In genomic region chr12:39077226-39077625, GRCh38 we compare ENCODE assay signal across 32 cellular contexts.
"Had no signal": no experiment of that assay in that cellular context is flagged by ENCODE, and none has a peak within 500 bp of the region (broad histone marks: within the 10 kb centered on the region; RNA-seq: fewer than 3 reads in every experiment).

No MANE protein-coding gene starts in this region.

- H3K4me3 Mint-ChIP-seq: activated CD4-positive, alpha-beta memory T cell treated with anti-CD3 and anti-CD28 coated beads for 36 hours; activated CD4-positive, alpha-beta T cell treated with anti-CD3 and anti-CD28 coated beads for 36 hours; activated CD4-positive, alpha-beta T cell treated with anti-CD3 and anti-CD28 coated beads, Interleukin-2, amount 10 ng/mL, durations not matched to agents 24 days and 14 days; activated CD8-positive, alpha-beta memory T cell treated with anti-CD3 and anti-CD28 coated beads, Interleukin-2, amount 10 ng/mL, durations not matched to agents 7 days and 5 days; activated CD8-positive, alpha-beta T cell treated with anti-CD3 and anti-CD28 coated beads, Interleukin-2, amount 10 ng/mL, durations not matched to agents 7 days and 5 days; activated naive CD4-positive, alpha-beta T cell treated with anti-CD3 and anti-CD28 coated beads, Interleukin-2, amount 50 U/mL, for 24 hours; activated naive CD8-positive, alpha-beta T cell treated with anti-CD3 and anti-CD28 coated beads for 36 hours; activated naive CD8-positive, alpha-beta T cell treated with anti-CD3 and anti-CD28 coated beads, Interleukin-2, amount 50 U/mL, for 24 hours; activated T-helper 17 cell treated with anti-CD3 and anti-CD28 coated beads, Interleukin-2, amount 50 U/mL, for 72 hours; brain had no signal

- H3K36me3 Mint-ChIP-seq: activated CD4-positive, alpha-beta memory T cell treated with anti-CD3 and anti-CD28 coated beads for 36 hours; activated CD8-positive, alpha-beta memory T cell treated with anti-CD3 and anti-CD28 coated beads, Interleukin-2, amount 10 ng/mL, durations not matched to agents 7 days and 5 days; activated naive CD4-positive, alpha-beta T cell treated with anti-CD3 and anti-CD28 coated beads, Interleukin-2, amount 50 U/mL, for 24 hours; activated naive CD8-positive, alpha-beta T cell treated with anti-CD3 and anti-CD28 coated beads for 36 hours; brain had no signal

- H3K27me3 ChIP-seq: adrenal gland, breast epithelium, cardiac muscle cell, colonic mucosa, esophagus squamous epithelium, gastroesophageal sphincter had no signal

- H3K36me3 ChIP-seq: adrenal gland, breast epithelium, cardiac muscle cell, colonic mucosa, esophagus squamous epithelium, gastroesophageal sphincter, heart right ventricle had no signal

- H3K27me3 Mint-ChIP-seq: activated CD4-positive, alpha-beta memory T cell treated with anti-CD3 and anti-CD28 coated beads for 36 hours; activated CD4-positive, alpha-beta T cell treated with anti-CD3 and anti-CD28 coated beads for 36 hours; activated CD8-positive, alpha-beta memory T cell treated with anti-CD3 and anti-CD28 coated beads, Interleukin-2, amount 10 ng/mL, durations not matched to agents 7 days and 5 days; activated naive CD4-positive, alpha-beta T cell treated with anti-CD3 and anti-CD28 coated beads, Interleukin-2, amount 50 U/mL, for 24 hours; activated naive CD8-positive, alpha-beta T cell treated with anti-CD3 and anti-CD28 coated beads for 36 hours; activated naive CD8-positive, alpha-beta T cell treated with anti-CD3 and anti-CD28 coated beads, Interleukin-2, amount 50 U/mL, for 24 hours; activated T-helper 17 cell treated with anti-CD3 and anti-CD28 coated beads, Interleukin-2, amount 50 U/mL, for 72 hours; brain had no signal

- ATAC-seq: activated CD4-positive, alpha-beta T cell treated with anti-CD3 and anti-CD28 coated beads for 36 hours; activated CD8-positive, alpha-beta memory T cell treated with anti-CD3 and anti-CD28 coated beads, Interleukin-2, amount 10 ng/mL, durations not matched to agents 7 days and 5 days; activated CD8-positive, alpha-beta T cell treated with anti-CD3 and anti-CD28 coated beads, Interleukin-2, amount 10 ng/mL, durations not matched to agents 7 days and 5 days; activated naive CD8-positive, alpha-beta T cell treated with anti-CD3 and anti-CD28 coated beads, Interleukin-2, amount 50 U/mL, for 24 hours; activated T-helper 17 cell treated with anti-CD3 and anti-CD28 coated beads, Interleukin-2, amount 50 U/mL, for 72 hours; gastroesophageal sphincter; heart right ventricle had no signal

- H3K9me3 ChIP-seq: adrenal gland, breast epithelium, colonic mucosa, esophagus squamous epithelium, gastroesophageal sphincter, heart right ventricle had no signal

- H3K4me1 Mint-ChIP-seq: activated CD4-positive, alpha-beta T cell treated with anti-CD3 and anti-CD28 coated beads for 36 hours; activated CD4-positive, alpha-beta T cell treated with anti-CD3 and anti-CD28 coated beads, Interleukin-2, amount 10 ng/mL, durations not matched to agents 24 days and 14 days; activated CD8-positive, alpha-beta memory T cell treated with anti-CD3 and anti-CD28 coated beads, Interleukin-2, amount 10 ng/mL, durations not matched to agents 7 days and 5 days; activated naive CD4-positive, alpha-beta T cell treated with anti-CD3 and anti-CD28 coated beads, Interleukin-2, amount 50 U/mL, for 24 hours; activated naive CD8-positive, alpha-beta T cell treated with anti-CD3 and anti-CD28 coated beads for 36 hours; activated naive CD8-positive, alpha-beta T cell treated with anti-CD3 and anti-CD28 coated beads, Interleukin-2, amount 50 U/mL, for 24 hours; activated T-helper 17 cell treated with anti-CD3 and anti-CD28 coated beads, Interleukin-2, amount 50 U/mL, for 72 hours had no signal

- DNase-seq: activated CD4-positive, alpha-beta memory T cell treated with anti-CD3 and anti-CD28 coated beads for 36 hours; activated CD4-positive, alpha-beta T cell treated with anti-CD3 and anti-CD28 coated beads for 36 hours; activated CD4-positive, alpha-beta T cell treated with anti-CD3 and anti-CD28 coated beads, Interleukin-2, amount 10 ng/mL, durations not matched to agents 24 days and 14 days; activated CD4-positive, CD25-positive, alpha-beta regulatory T cell; activated CD4-positive, CD25-positive, alpha-beta regulatory T cell treated with anti-CD3 and anti-CD28 coated beads, Interleukin-2, amount 50 U/mL, for 72 hours; activated CD8-positive, alpha-beta memory T cell treated with anti-CD3 and anti-CD28 coated beads, Interleukin-2, amount 10 ng/mL, durations not matched to agents 7 days and 5 days; activated CD8-positive, alpha-beta memory T cell treated with anti-CD3 and anti-CD28 coated beads, Interleukin-2, amount 50 U/mL, for 4 hours; activated CD8-positive, alpha-beta T cell treated with anti-CD3 and anti-CD28 coated beads, Interleukin-2, amount 10 ng/mL, durations not matched to agents 7 days and 5 days; activated effector memory CD4-positive, alpha-beta T cell treated with Interleukin-2 at 50 U/mL for 16 hours; activated gamma-delta T cell treated with Interleukin-2 at 50 U/mL for 16 hours; activated naive CD4-positive, alpha-beta T cell treated with Interleukin-2 at 50 U/mL for 16 hours; activated naive CD8-positive, alpha-beta T cell treated with anti-CD3 and anti-CD28 coated beads for 36 hours; activated naive CD8-positive, alpha-beta T cell treated with anti-CD3 and anti-CD28 coated beads, Interleukin-2, amount 50 U/mL, for 24 hours; activated T-cell treated with anti-CD3 and anti-CD28 coated beads, Interleukin-2, amount 50 U/mL, for 1 hour; adrenal gland; amygdala; aorta; central memory CD4-positive, alpha-beta T cell; cerebellar nuclear complex; colonic mucosa; effector CD8-positive, alpha-beta T cell; esophagus squamous epithelium; foreskin melanocyte; heart right ventricle; T-helper 2 cell had no signal

- H3K9me3 Mint-ChIP-seq: activated CD4-positive, alpha-beta memory T cell treated with anti-CD3 and anti-CD28 coated beads for 36 hours; activated CD4-positive, alpha-beta T cell treated with anti-CD3 and anti-CD28 coated beads, Interleukin-2, amount 10 ng/mL, durations not matched to agents 24 days and 14 days; activated naive CD4-positive, alpha-beta T cell treated with anti-CD3 and anti-CD28 coated beads, Interleukin-2, amount 50 U/mL, for 24 hours; activated naive CD8-positive, alpha-beta T cell treated with anti-CD3 and anti-CD28 coated beads for 36 hours; activated naive CD8-positive, alpha-beta T cell treated with anti-CD3 and anti-CD28 coated beads, Interleukin-2, amount 50 U/mL, for 24 hours; activated T-helper 17 cell treated with anti-CD3 and anti-CD28 coated beads, Interleukin-2, amount 50 U/mL, for 72 hours; brain had no signal

- H3K4me1 ChIP-seq: adrenal gland, breast epithelium, colonic mucosa, esophagus squamous epithelium, gastroesophageal sphincter, heart right ventricle had no signal

- H3K27ac ChIP-seq: adrenal gland, breast epithelium, cardiac muscle cell, colonic mucosa, epithelial cell of prostate, esophagus squamous epithelium, gastroesophageal sphincter, heart right ventricle had no signal

- H3K4me3 ChIP-seq: adrenal gland, breast epithelium, cardiac muscle cell, colonic mucosa, esophagus squamous epithelium, gastroesophageal sphincter, heart right ventricle had no signal

- H3K27ac Mint-ChIP-seq: activated CD4-positive, alpha-beta memory T cell treated with anti-CD3 and anti-CD28 coated beads for 36 hours; activated CD4-positive, alpha-beta T cell treated with anti-CD3 and anti-CD28 coated beads for 36 hours; activated CD4-positive, alpha-beta T cell treated with anti-CD3 and anti-CD28 coated beads, Interleukin-2, amount 10 ng/mL, durations not matched to agents 24 days and 14 days; activated CD8-positive, alpha-beta memory T cell treated with anti-CD3 and anti-CD28 coated beads, Interleukin-2, amount 10 ng/mL, durations not matched to agents 7 days and 5 days; activated CD8-positive, alpha-beta T cell treated with anti-CD3 and anti-CD28 coated beads, Interleukin-2, amount 10 ng/mL, durations not matched to agents 7 days and 5 days; activated naive CD4-positive, alpha-beta T cell treated with anti-CD3 and anti-CD28 coated beads, Interleukin-2, amount 50 U/mL, for 24 hours; activated naive CD8-positive, alpha-beta T cell treated with anti-CD3 and anti-CD28 coated beads for 36 hours; activated naive CD8-positive, alpha-beta T cell treated with anti-CD3 and anti-CD28 coated beads, Interleukin-2, amount 50 U/mL, for 24 hours; activated T-helper 17 cell treated with anti-CD3 and anti-CD28 coated beads, Interleukin-2, amount 50 U/mL, for 72 hours had no signal
